Comparison of ENCODE assay signal across 8 cellular contexts in genomic region chr12:124939428-124940142, GRCh38. TPM values are rescaled to one million over a fixed set of nuclear protein-coding genes. Genes with fewer than 3 reads are reported as not detected.
DNase-seq lines count a peak whose midpoint lies in the region; ATAC-seq and TF ChIP-seq lines count a peak whose summit lies in the region.

No MANE protein-coding gene starts in this region.

- peak; percentile 67 for ATAC-seq in GM19328 (IDR thresholded peaks at IDR 0.05; ENCODE audit: unreplicated experiment)
- peak; percentile 39 for ATAC-seq in HG03469 (IDR thresholded peaks at IDR 0.05; ENCODE audit: unreplicated experiment)
- ATAC-seq in mucosa of descending colon = peak; percentile 77

- peak; percentile 99 for DNase-seq in A673 (ENCODE audit: low spot score)
- peak; percentile 85 for DNase-seq in activated CD4-positive, alpha-beta T cell treated with anti-CD3 and anti-CD28 coated beads, Interleukin-2, amount 50 U/mL, for 1 hour
- peak; percentile 86 to 90 (median 89) for DNase-seq in mucosa of descending colon
- DNase-seq in stimulated activated CD8-positive, alpha-beta memory T cell treated with anti-CD3 and anti-CD28 coated beads, Interleukin-4, amount 100 ng/mL, for 48 hours = peak; percentile 96
- no peak for DNase-seq in SHP77 (lab: John Stamatoyannopoulos, UW)

- intact Hi-C loops in A673 (cut with micrococcal nuclease; ENCODE audit: unreplicated experiment) = loop anchor here (1.0 to 2.0 kb wide), 3 partner anchors 12 to 33 kb away; no protein-coding TSS in a partner anchor
- intact Hi-C loops in mucosa of descending colon (cut with DNase I, micrococcal nuclease) = no loop called here

- H3K4me1 ChIP-seq in A673 (ENCODE audit: insufficient read depth, low read length, poor library complexity, severe bottlenecking) = peaks cover 19% of the 10 kb centered on the region
- peaks cover 4% of the 10 kb centered on the region for H3K4me1 ChIP-seq in endocrine pancreas (ENCODE audit: control insufficient read depth, insufficient read depth, low read length)
- peaks cover 29% of the 10 kb centered on the region for H3K4me1 ChIP-seq in mucosa of descending colon (ENCODE audit: low read depth)

- BruUV-seq in A673 (replicated peaks; lab: Mats Ljungman, UMichigan) = no TSS peak

- H3K4me3 ChIP-seq in A673 (ENCODE audit: low read depth, low read length, poor library complexity, severe bottlenecking) (peak overlapping the region; percentile 52), endocrine pancreas (ENCODE audit: control insufficient read depth, insufficient read depth, low read length) (peak overlapping the region; percentile 90), mucosa of descending colon (no peak overlapping the region)

- H3K27me3 ChIP-seq in A673 (replicated peaks; ENCODE audit: insufficient read depth, low read depth, low read length, poor library complexity) (no peaks in the 10 kb centered on the region), endocrine pancreas (ENCODE audit: control insufficient read depth, insufficient read depth, low read length) (no peaks in the 10 kb centered on the region)

- no peaks in the 10 kb centered on the region for H3K36me3 ChIP-seq in A673 (ENCODE audit: insufficient read depth, low read length, poor library complexity, severe bottlenecking)
- H3K36me3 ChIP-seq in endocrine pancreas (ENCODE audit: control insufficient read depth, insufficient read depth, low read length) = no peaks in the 10 kb centered on the region
- H3K36me3 ChIP-seq in mucosa of descending colon (ENCODE audit: low read depth) = no peaks in the 10 kb centered on the region

- H3K9me3 ChIP-seq in A673 (ENCODE audit: low read depth, low read length, poor library complexity, severe bottlenecking) (no peaks in the 10 kb centered on the region), endocrine pancreas (ENCODE audit: control insufficient read depth, low read length) (no peaks in the 10 kb centered on the region), mucosa of descending colon (no peaks in the 10 kb centered on the region)

- peak overlapping the region; percentile 16 for H3K9ac ChIP-seq in endocrine pancreas (ENCODE audit: control insufficient read depth, insufficient read depth, low read length)

- CTCF ChIA-PET in A673 (lab: Charles Lee) = interaction anchor here (0.7 to 2.1 kb wide), 2 partner anchors 33 to 1355 kb away, joined by 3 to 25 read pairs; partner anchors contain the start of gene TMED2

- POLR2A ChIA-PET in A673 (lab: Charles Lee; ENCODE audit: low non-redundant PET) = interaction anchor here (1.0 kb wide), 1 partner anchor 24 kb away, joined by 20 read pairs; no protein-coding TSS in a partner anchor

- TF ChIP-seq CTCF in A673 (conservative IDR thresholded peaks at IDR 0.05; ENCODE audit: low read depth, low read length) (no peak), mucosa of descending colon (IDR thresholded peaks at IDR 0.05) (no peak)

- H3K27ac ChIP-seq in A673 (ENCODE audit: low read depth, low read length, poor library complexity, severe bottlenecking) = peak overlapping the region; percentile 80

RNA-seq across cellular contexts. Expression of gene UBC, which starts 25.1 kb away (rescaled TPM):
- total RNA-seq in A673 (2021) = 965 and 1,053 TPM in 2 replicates
- total RNA-seq in mucosa of descending colon = 1,000 to 10,000 TPM; 1,242 to 1,563 (median 1,498) TPM

RNA-seq across cellular contexts. Expression of gene DHX37, which starts 49.3 kb away (rescaled TPM):
- 43.9 and 57.4 TPM in 2 replicates for total RNA-seq in A673 (2021)
- total RNA-seq in mucosa of descending colon = 10 to 100 TPM; 14.4 to 17.8 (median 14.8) TPM

RNA-seq across cellular contexts. Expression of gene BRI3BP, which starts 53.9 kb away (rescaled TPM):
- total RNA-seq in A673 (2021) (24.1 and 26.0 TPM in 2 replicates), mucosa of descending colon (10 to 100 TPM; 21.3 to 45.1 (median 44.4) TPM)

Comparison
In these comparisons a context has a peak if more than half of its experiments do, and no peak if none do; other contexts are left out.
1. DNase-seq: peak in A673 (single experiment), activated CD4-positive, alpha-beta T cell treated with anti-CD3 and anti-CD28 coated beads, Interleukin-2, amount 50 U/mL, for 1 hour (single experiment), mucosa of descending colon (3 of 3) and stimulated activated CD8-positive, alpha-beta memory T cell treated with anti-CD3 and anti-CD28 coated beads, Interleukin-4, amount 100 ng/mL, for 48 hours (single experiment); none in SHP77 (0 of 2).
2. Peak in every context shown above with its lines, with median percentiles within 50 percentile points of each other: ATAC-seq.